In the genomic region with DNA sequence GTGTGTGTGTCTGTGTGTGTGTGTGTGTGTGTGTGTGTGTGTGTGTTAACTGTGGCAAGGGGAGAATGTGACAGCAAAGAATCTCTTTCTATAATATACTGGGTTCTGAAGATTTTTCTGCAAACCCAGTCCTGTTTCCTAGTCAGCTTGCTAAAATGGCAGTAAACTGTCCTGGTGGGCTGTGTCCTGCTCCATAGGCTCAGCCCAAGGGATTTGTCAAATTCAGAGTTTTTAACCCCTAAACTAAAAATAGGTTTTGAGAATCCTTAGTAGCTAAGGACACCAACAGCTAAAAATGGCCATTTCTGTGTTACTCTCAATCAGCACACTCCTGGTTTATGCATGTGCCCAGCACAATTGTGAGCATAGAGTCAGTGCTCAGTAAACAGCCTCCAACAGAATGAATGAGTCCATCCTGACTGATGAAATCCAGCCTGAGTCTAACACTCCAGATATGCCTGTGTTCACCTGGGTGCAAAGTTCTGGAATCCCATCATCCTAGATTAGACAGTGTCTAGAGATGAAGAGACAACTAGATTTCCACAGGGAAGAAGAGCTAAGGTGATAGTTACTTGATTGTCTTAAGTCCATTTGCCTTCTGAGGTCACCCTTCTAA, we compare ENCODE assay signal across 27 cellular contexts.
DNase-seq lines count a peak whose midpoint lies in the region; ATAC-seq, FAIRE-seq and TF ChIP-seq lines count a peak whose summit lies in the region.
"Had no signal": no experiment of that assay in that cellular context is flagged by ENCODE, and none has a peak within 500 bp of the region (broad histone marks: within the 10 kb centered on the region; RNA-seq: fewer than 3 reads in every experiment).

No MANE protein-coding gene starts in this region.

- H3K4me1 Mint-ChIP-seq in WTC11: peaks cover 4% of the 10 kb centered on the region; the same call in 1 of the 2 replicates
- H3K4me1 Mint-ChIP-seq: CD14-positive monocyte; CD4-positive, alpha-beta memory T cell; CD4-positive, CD25-positive, alpha-beta regulatory T cell; CD8-positive, alpha-beta memory T cell had no signal

- CTCF ChIA-PET in WTC11 (lab: Charles Lee) (no interaction called here), HepG2 (lab: Yijun Ruan, JAX; ENCODE audit: low intra/inter-chr PET ratio, low total read pairs) (no interaction called here)

- H4K20me1 ChIP-seq in HepG2 (ENCODE audit: insufficient read depth, low read length): no peaks in the 10 kb centered on the region
- H4K20me1 ChIP-seq: BLaER1 had no signal

- H3K27ac ChIP-seq in HepG2 (ENCODE audit: extremely low read length, insufficient read depth, low read length): peak overlapping the region; percentile 41
- H3K27ac ChIP-seq in right lobe of liver: no peak overlapping the region
- H3K27ac ChIP-seq in upper lobe of right lung: no peak overlapping the region
- H3K27ac ChIP-seq: BLaER1 had no signal

- peaks cover 10% of the 10 kb centered on the region; the same call in 1 of the 2 replicates for H3K9me3 Mint-ChIP-seq in WTC11

- ATAC-seq in WTC11: no peak
- ATAC-seq in HepG2: peak; percentile 100
- ATAC-seq in right lobe of liver: peak in 3 of 4 donors; percentile 23 to 73 (median 63)
- ATAC-seq in HG02610 (IDR thresholded peaks at IDR 0.05; ENCODE audit: unreplicated experiment): no peak
- no peak for ATAC-seq in upper lobe of right lung
- ATAC-seq: GM12878 had no signal

- H3K36me3 Mint-ChIP-seq in WTC11: no peaks in the 10 kb centered on the region
- H3K36me3 Mint-ChIP-seq: CD14-positive monocyte; CD4-positive, alpha-beta memory T cell; CD4-positive, CD25-positive, alpha-beta regulatory T cell; CD8-positive, alpha-beta memory T cell had no signal

- no peak overlapping the region for H3K27ac Mint-ChIP-seq in WTC11
- H3K27ac Mint-ChIP-seq: CD14-positive monocyte; CD4-positive, alpha-beta memory T cell; CD4-positive, CD25-positive, alpha-beta regulatory T cell; CD8-positive, alpha-beta memory T cell had no signal

- H3K4me1 ChIP-seq in HepG2 (ENCODE audit: insufficient read depth, low read length) (peaks cover 65% of the 10 kb centered on the region), right lobe of liver (no peaks in the 10 kb centered on the region), upper lobe of right lung (no peaks in the 10 kb centered on the region)
- H3K4me1 ChIP-seq: BE2C, BLaER1 had no signal

- H3K4me3 ChIP-seq in HepG2 (replicated peaks in 1 of 3; ENCODE audit: insufficient read depth in 1 of 3, low read depth in 2 of 3, low read length in 3 of 3) (no peak overlapping the region), right lobe of liver (no peak overlapping the region), upper lobe of right lung (no peak overlapping the region)
- H3K4me3 ChIP-seq: BLaER1, GM12878 had no signal

- intact Hi-C loops in HepG2 (cut with micrococcal nuclease; ENCODE audit: unreplicated experiment) (no loop called here), right lobe of liver (cut with DNase I) (no loop called here), upper lobe of right lung (cut with DNase I) (no loop called here)

- H3K36me3 ChIP-seq in HepG2 (replicated peaks in 1 of 2; ENCODE audit: control insufficient read depth in 1 of 2, insufficient read depth in 2 of 2, low read length in 2 of 2) (no peaks in the 10 kb centered on the region), right lobe of liver (no peaks in the 10 kb centered on the region), upper lobe of right lung (no peaks in the 10 kb centered on the region)
- H3K36me3 ChIP-seq: BE2C, BLaER1 had no signal

- H3K79me2 ChIP-seq in HepG2 (ENCODE audit: insufficient read depth, low read length): no peaks in the 10 kb centered on the region

- TF ChIP-seq EP300 in HepG2 (IDR thresholded peaks at IDR 0.05; ENCODE audit: low read depth in 2 of 2, low read length in 2 of 2): peak in 1 of 2 experiments; percentile 84; a peak in 3 of 4 replicates
- TF ChIP-seq EP300 in HepG2 (CRISPR knock-in tag; IDR thresholded peaks at IDR 0.05; ENCODE audit: borderline replicate concordance): peak; percentile 68; the same call in 1 of the 2 replicates

- TF ChIP-seq RAD21 in HepG2 (CRISPR knock-in tag; IDR thresholded peaks at IDR 0.05): peak; percentile 44; the same call in 1 of the 2 replicates

- DNase-seq in WTC11 (ENCODE audit: low spot score) (no peak), HepG2 (ENCODE audit: low spot score) (peak; percentile 95), right lobe of liver (no peak), upper lobe of right lung (no peak)
- no peak for DNase-seq in activated CD4-positive, CD25-positive, alpha-beta regulatory T cell (lab: John Stamatoyannopoulos, UW)
- DNase-seq: 8988T; ACHN; BE2C; C1 segment of cervical spinal cord; CD4-positive, alpha-beta memory T cell; CD4-positive, CD25-positive, alpha-beta regulatory T cell; CD8-positive, alpha-beta memory T cell; COR-L47; DMS 273 treated with DMSO at 0.1 percent for 48 hours; DMS153; DMS53; DMS79; DND-41; EL; GDM1 had no signal

- H3K4me3 Mint-ChIP-seq in WTC11: no peak overlapping the region
- H3K4me3 Mint-ChIP-seq: CD14-positive monocyte; CD4-positive, alpha-beta memory T cell; CD4-positive, CD25-positive, alpha-beta regulatory T cell; CD8-positive, alpha-beta memory T cell had no signal

- FAIRE-seq in HepG2 (lab: Jason Lieb, UNC): peak; percentile 76
- FAIRE-seq: A204.1, GM12878, GM12892, GM18507 had no signal

- H3K4me2 ChIP-seq in HepG2 (ENCODE audit: low read depth, low read length): peak overlapping the region; percentile 32
- H3K4me2 ChIP-seq: BLaER1 had no signal

- BruUV-seq in HepG2 (replicated peaks; lab: Mats Ljungman, UMichigan): no TSS peak

- POLR2A ChIA-PET in WTC11 (lab: Charles Lee) (no interaction called here), HepG2 (lab: Yijun Ruan, JAX) (interaction anchor here (0.8 to 3.5 kb wide), 8 partner anchors 29 to 321 kb away, joined by 3 to 35 read pairs (median 4); partner anchors contain the start of genes FOXA1 and TTC6)

- TF ChIP-seq CTCF in WTC11 (IDR thresholded peaks at IDR 0.05): no peak
- no peak for TF ChIP-seq CTCF in HepG2 (CRISPR knock-in tag; IDR thresholded peaks at IDR 0.05)
- TF ChIP-seq CTCF in right lobe of liver (IDR thresholded peaks at IDR 0.05): no peak
- TF ChIP-seq CTCF in upper lobe of right lung (IDR thresholded peaks at IDR 0.05): no peak

- TF ChIP-seq POLR2A in HepG2 (IDR thresholded peaks at IDR 0.05; ENCODE audit: insufficient read depth in 1 of 2, low read depth in 2 of 2, low read length in 2 of 2) (no peak), right lobe of liver (IDR thresholded peaks at IDR 0.05) (no peak)

- H3K9me3 ChIP-seq in HepG2 (ENCODE audit: low read length): no peaks in the 10 kb centered on the region
- no peaks in the 10 kb centered on the region for H3K9me3 ChIP-seq in right lobe of liver
- H3K9me3 ChIP-seq in upper lobe of right lung: no peaks in the 10 kb centered on the region
- H3K9me3 ChIP-seq: BE2C, BLaER1 had no signal

- peaks cover 25% of the 10 kb centered on the region for H3K27me3 Mint-ChIP-seq in WTC11 (ENCODE audit: low read depth)
- H3K27me3 Mint-ChIP-seq: CD4-positive, alpha-beta memory T cell; CD4-positive, CD25-positive, alpha-beta regulatory T cell; CD8-positive, alpha-beta memory T cell had no signal

- H2AFZ ChIP-seq in HepG2 (ENCODE audit: low read length): no peak overlapping the region

- no peak overlapping the region for H3K9ac ChIP-seq in HepG2 (ENCODE audit: insufficient read depth, low read depth, low read length)
- H3K9ac ChIP-seq: BLaER1 had no signal

- H3K27me3 ChIP-seq in HepG2 (ENCODE audit: control insufficient read depth in 1 of 2, insufficient read depth in 2 of 2, low read length in 2 of 2): no peaks in the 10 kb centered on the region
- no peaks in the 10 kb centered on the region for H3K27me3 ChIP-seq in right lobe of liver
- no peaks in the 10 kb centered on the region for H3K27me3 ChIP-seq in upper lobe of right lung
- H3K27me3 ChIP-seq: BE2C, BLaER1 had no signal

- in situ Hi-C loops in HepG2 (cut with HindIII; ENCODE audit: extremely low pct_ligation_motif_present, low pct_unique_long_range_greater_than_20kb): no loop called here

TF ChIP-seq in WTC11, 78 proteins besides CTCF, POLR2A, EP300 and RAD21:
- no peak for TF ChIP-seq SMAD3 (CRISPR knock-in tag; IDR thresholded peaks at IDR 0.05; ENCODE audit: borderline replicate concordance)
- peak; percentile 99 for TF ChIP-seq GABPB1 (CRISPR knock-in tag; IDR thresholded peaks at IDR 0.05)

TF ChIP-seq in HepG2, 621 proteins besides CTCF, POLR2A, EP300 and RAD21 (continues in another document):
- no peak for TF ChIP-seq LCORL (IDR thresholded peaks at IDR 0.05)
- TF ChIP-seq LCORL (CRISPR knock-in tag; IDR thresholded peaks at IDR 0.05): peak; percentile 89
- no peak for TF ChIP-seq EZH2 (conservative IDR thresholded peaks at IDR 0.05; ENCODE audit: low read depth, low read length)
- TF ChIP-seq REPIN1 (CRISPR knock-in tag; IDR thresholded peaks at IDR 0.05; ENCODE audit: borderline replicate concordance, low read depth): peak; percentile 62; the same call in 1 of the 2 replicates
- TF ChIP-seq, protein P1, sequence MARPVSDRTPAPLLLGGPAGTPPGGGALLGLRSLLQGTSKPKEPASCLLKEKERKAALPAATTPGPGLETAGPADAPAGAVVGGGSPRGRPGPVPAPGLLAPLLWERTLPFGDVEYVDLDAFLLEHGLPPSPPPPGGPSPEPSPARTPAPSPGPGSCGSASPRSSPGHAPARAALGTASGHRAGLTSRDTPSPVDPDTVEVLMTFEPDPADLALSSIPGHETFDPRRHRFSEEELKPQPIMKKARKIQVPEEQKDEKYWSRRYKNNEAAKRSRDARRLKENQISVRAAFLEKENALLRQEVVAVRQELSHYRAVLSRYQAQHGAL (CRISPR knock-in tag; IDR thresholded peaks at IDR 0.05; ENCODE audit: not compliant biosample characterization): no peak
- no peak for TF ChIP-seq SNAPC2 (CRISPR knock-in tag; IDR thresholded peaks at IDR 0.05)

Comparison
In these comparisons a context has a peak if more than half of its experiments do, and no peak if none do; other contexts are left out.
1. ATAC-seq: peak in HepG2 (single experiment) and right lobe of liver (3 of 4); none in WTC11 (single experiment), HG02610 (single experiment) and upper lobe of right lung (single experiment).
2. Of the 50 proteins assayed by ChIP-seq in both HepG2 and WTC11: peak only in HepG2: ATF2, ATF3, CBFB, ETV6, FOXJ3, FOXK1 and 11 more; only in WTC11: GABPB1; in both: none; in neither: 32.